ENCODE assay signal across 9 cellular contexts in the genomic region with DNA sequence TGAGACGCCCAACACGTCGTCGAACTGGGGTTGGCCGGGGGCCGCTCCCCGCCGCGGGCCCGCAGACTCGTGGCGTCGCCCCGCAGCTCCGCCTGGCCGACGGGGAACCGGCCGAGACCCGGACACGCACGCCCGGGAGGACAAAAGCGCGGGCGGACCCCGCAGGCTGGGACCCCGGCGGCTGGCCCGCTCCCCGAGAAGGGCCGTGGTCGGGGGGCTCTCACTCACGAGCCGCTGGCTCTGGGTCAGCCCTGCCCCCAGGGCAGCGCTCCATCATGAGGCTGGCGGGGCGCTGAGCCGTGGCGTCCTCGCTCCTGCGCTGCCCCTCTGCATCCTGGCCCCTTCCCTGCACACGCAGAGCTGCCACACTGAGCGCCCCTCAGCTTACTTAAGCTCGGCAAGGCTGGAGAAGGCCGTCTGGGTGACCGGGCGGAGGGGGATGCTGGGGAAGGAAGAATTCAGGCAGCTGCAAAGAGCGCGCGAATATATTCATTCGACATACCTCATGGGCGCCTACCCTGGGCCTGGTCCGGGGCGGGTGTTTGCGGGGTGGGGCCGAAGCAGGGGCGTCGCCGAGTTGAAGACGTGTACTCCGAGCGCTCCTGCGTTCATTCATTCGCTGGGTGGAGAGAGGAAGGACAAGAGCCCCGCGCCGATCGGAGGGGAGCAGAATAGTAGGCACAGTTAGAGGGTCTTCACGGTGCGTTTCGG. TPM values are rescaled to one million over a fixed set of nuclear protein-coding genes. Genes with fewer than 3 reads are reported as not detected.
DNase-seq lines count a peak whose midpoint lies in the region; ATAC-seq, FAIRE-seq and TF ChIP-seq lines count a peak whose summit lies in the region.
"Had no signal": no experiment of that assay in that cellular context is flagged by ENCODE, and none has a peak within 500 bp of the region (broad histone marks: within the 10 kb centered on the region; RNA-seq: fewer than 3 reads in every experiment).

No MANE protein-coding gene starts in this region.

- peak overlapping the region; percentile 70 for H4K8ac ChIP-seq in mesenchymal stem cell (ENCODE audit: low read length)

- TF ChIP-seq EP300 in upper lobe of left lung (IDR thresholded peaks at IDR 0.05) = no peak

- H3K9ac ChIP-seq in mesenchymal stem cell (ENCODE audit: low read length) = peak overlapping the region; percentile 81

- H3K18ac ChIP-seq in mesenchymal stem cell (ENCODE audit: low read depth in 1 of 2, low read length in 2 of 2) = peak overlapping the region; percentile 55 to 86

- ATAC-seq in upper lobe of left lung (ENCODE audit: low FRiP score in 2 of 2) = peak; percentile 60 to 85

- peak overlapping the region; percentile 87 for H4K91ac ChIP-seq in mesenchymal stem cell (ENCODE audit: low read length)

- peak overlapping the region in 1 of 2 experiments; percentile 79 for H3K23ac ChIP-seq in mesenchymal stem cell (ENCODE audit: low read length in 2 of 2)

- peaks cover 12 to 15% (median 14%) of the 10 kb centered on the region in 3 donors for H3K4me1 Mint-ChIP-seq in IgD-negative memory B cell

- H2BK12ac ChIP-seq in mesenchymal stem cell (ENCODE audit: low read length in 2 of 2) = peak overlapping the region in 1 of 2 experiments; percentile 0

- peak overlapping the region in 1 of 2 experiments; percentile 19 for H3K14ac ChIP-seq in mesenchymal stem cell (ENCODE audit: low read length in 2 of 2)

- peaks cover 2% of the 10 kb centered on the region for H3K36me3 Mint-ChIP-seq in IgD-negative memory B cell

- peak overlapping the region; percentile 48 to 82 for H3K4me3 ChIP-seq in mesenchymal stem cell (ENCODE audit: insufficient read depth in 1 of 2, low read depth in 1 of 2, low read length in 2 of 2)
- peak overlapping the region; percentile 33 to 63 (median 54) for H3K4me3 ChIP-seq in upper lobe of left lung

- peak overlapping the region; percentile 76 for H3K4me2 ChIP-seq in mesenchymal stem cell (ENCODE audit: low read length, poor library complexity, severe bottlenecking)

- TF ChIP-seq POLR2A in upper lobe of left lung (IDR thresholded peaks at IDR 0.05) = no peak

- peak overlapping the region; percentile 81 to 95 (median 87) for H3K4me3 Mint-ChIP-seq in IgD-negative memory B cell

- peak overlapping the region; percentile 67 for H2BK120ac ChIP-seq in mesenchymal stem cell (ENCODE audit: low read depth, low read length)

- DNase-seq in DMS79 treated with DMSO at 0.1 percent for 48 hours (lab: John Stamatoyannopoulos, UW) (peak; percentile 40), DMS79 (lab: John Stamatoyannopoulos, UW) (no peak), dermis blood vessel endothelial cell (peak; percentile 25), mesenchymal stem cell (peak; percentile 37), upper lobe of left lung (peak; percentile 33 to 83), GM19239 (ENCODE audit: insufficient read length, low spot score) (no peak), HT-29 (ENCODE audit: low spot score) (no peak)

- H3K4me1 ChIP-seq in mesenchymal stem cell (ENCODE audit: control insufficient read depth, insufficient read depth, low read depth, low read length) (peaks cover 17% of the 10 kb centered on the region), upper lobe of left lung (peaks cover 5 to 20% (median 19%) of the 10 kb centered on the region in 4 donors)

- WGBS in mesenchymal stem cell = 10% methylated on average over 58 of the region's 72 CpGs
- WGBS in upper lobe of left lung, 2 donors = 5 to 7% methylated on average over 8 to 55 of the region's 72 CpGs

- H3K27me3 ChIP-seq in mesenchymal stem cell (ENCODE audit: control insufficient read depth in 1 of 2, insufficient read depth in 1 of 2, low read length in 2 of 2) = no peaks in the 10 kb centered on the region
- peaks cover 0 to 15% (median 4%) of the 10 kb centered on the region in 4 donors for H3K27me3 ChIP-seq in upper lobe of left lung

- no peak overlapping the region for H2AK5ac ChIP-seq in mesenchymal stem cell (ENCODE audit: low read length, severe bottlenecking)

- H3K4ac ChIP-seq in mesenchymal stem cell (ENCODE audit: low read depth in 1 of 2, low read length in 2 of 2) = peak overlapping the region; percentile 22 to 46

- peaks cover 0 to 10% of the 10 kb centered on the region in 2 experiments for H3K36me3 ChIP-seq in mesenchymal stem cell (ENCODE audit: control insufficient read depth in 1 of 2, insufficient read depth in 2 of 2, low read depth in 1 of 2, low read length in 2 of 2)
- no peaks in the 10 kb centered on the region for H3K36me3 ChIP-seq in upper lobe of left lung

- H2AFZ ChIP-seq in mesenchymal stem cell (ENCODE audit: low read depth, low read length) = peak overlapping the region; percentile 72

- H3K27me3 Mint-ChIP-seq in IgD-negative memory B cell = peaks cover 23% of the 10 kb centered on the region

- FAIRE-seq in GM19239 (lab: Jason Lieb, UNC) = no peak

- H3K27ac ChIP-seq in mesenchymal stem cell (ENCODE audit: low read length, poor library complexity, severe bottlenecking) (no peak overlapping the region), upper lobe of left lung (peak overlapping the region; percentile 54 to 69 (median 62))
- H3K27ac ChIP-seq: 22Rv1 had no signal

- TF ChIP-seq CTCF in upper lobe of left lung (IDR thresholded peaks at IDR 0.05) = no peak

- H3K27ac Mint-ChIP-seq in IgD-negative memory B cell = peak overlapping the region in 2 of 3 donors; percentile 87 to 88

- peak overlapping the region; percentile 78 for H2BK15ac ChIP-seq in mesenchymal stem cell (ENCODE audit: low read depth, poor library complexity, severe bottlenecking)

- H3K9me3 ChIP-seq in mesenchymal stem cell (ENCODE audit: control insufficient read depth, low read length) (no peaks in the 10 kb centered on the region), upper lobe of left lung (no peaks in the 10 kb centered on the region)

- peaks cover 0 to 7% (median 0%) of the 10 kb centered on the region in 3 donors for H3K9me3 Mint-ChIP-seq in IgD-negative memory B cell

- H3K79me1 ChIP-seq in mesenchymal stem cell (replicated peaks; ENCODE audit: low read length, poor library complexity, severe bottlenecking) = no peaks in the 10 kb centered on the region

- no peak overlapping the region for H2BK5ac ChIP-seq in mesenchymal stem cell (ENCODE audit: low read depth, low read length, poor library complexity, severe bottlenecking)

RNA-seq across cellular contexts. Expression of a gene that starts 0.6 kb away (rescaled TPM):
- 9.3 TPM for polyA plus RNA-seq in IgD-negative memory B cell
- 0.47 TPM in 1 of 2 replicates, not detected in the other for total RNA-seq in dermis blood vessel endothelial cell
- 16.5 TPM for polyA plus RNA-seq in mesenchymal stem cell (2013, experiment 1 of 2)
- 18.1 TPM for polyA plus RNA-seq in mesenchymal stem cell (2013, experiment 2 of 2)
- 10 to 100 TPM in 4 of 6 donors, 1 to 10 TPM in 2; 8.3 to 58.7 (median 10.6) TPM for total RNA-seq in upper lobe of left lung
- total RNA-seq in HT-29 (2014; rRNA removed; shearing (Covaris generic)) = 0.13 and 2.5 TPM in 2 replicates

RNA-seq across cellular contexts. Expression of a gene that starts 32.4 kb away (rescaled TPM):
- polyA plus RNA-seq in IgD-negative memory B cell = not detected
- total RNA-seq in dermis blood vessel endothelial cell (not detected in 2 replicates), upper lobe of left lung (10 to 100 TPM in 1 of 6 donors, 1 to 10 TPM in 5; 3.0 to 29.3 (median 5.7) TPM)
- not detected for polyA plus RNA-seq in mesenchymal stem cell (2013, experiment 1 of 2)
- polyA plus RNA-seq in mesenchymal stem cell (2013, experiment 2 of 2) = not detected
- not detected in 2 replicates for total RNA-seq in HT-29 (2014; rRNA removed; shearing (Covaris generic))

Comparison
In these comparisons a context has a peak if more than half of its experiments do, and no peak if none do; other contexts are left out.
1. DNase-seq: peak in DMS79 treated with DMSO at 0.1 percent for 48 hours (single experiment), dermis blood vessel endothelial cell (single experiment), mesenchymal stem cell (single experiment) and upper lobe of left lung (2 of 2); none in DMS79 (single experiment), GM19239 (single experiment) and HT-29 (single experiment).